Comparison of ENCODE assay signal across 17 cellular contexts in the genomic region with DNA sequence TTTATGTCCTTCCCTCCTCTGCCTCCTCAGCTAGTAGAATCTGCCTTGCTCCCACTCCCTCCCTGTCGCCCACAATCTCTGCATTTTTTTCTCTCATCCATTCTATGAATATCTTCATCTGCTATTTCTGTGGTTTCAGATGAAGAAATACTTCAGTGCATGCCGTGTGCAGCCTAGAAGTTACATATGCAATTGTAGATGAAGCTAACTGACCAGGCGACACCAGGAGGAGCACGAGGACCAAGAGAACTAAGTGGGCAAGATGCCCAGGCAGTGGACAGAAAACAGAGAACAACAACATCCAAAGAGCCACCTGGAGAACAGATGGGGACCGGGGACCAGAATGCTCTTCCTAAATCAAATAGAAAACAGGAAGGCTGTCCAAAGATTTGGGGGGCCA.
DNase-seq lines count a peak whose midpoint lies in the region; ATAC-seq and TF ChIP-seq lines count a peak whose summit lies in the region.
"Had no signal": no experiment of that assay in that cellular context is flagged by ENCODE, and none has a peak within 500 bp of the region (broad histone marks: within the 10 kb centered on the region; RNA-seq: fewer than 3 reads in every experiment).

No MANE protein-coding gene starts in this region.

- DNase-seq in AG09309 (ENCODE audit: low read depth): peak; percentile 5
- DNase-seq in amygdala (lab: John Stamatoyannopoulos, UW): peak in 30 of 56 donors; percentile 0 to 72 (median 22)
- peak in 2 of 3 donors; percentile 22 to 67 for DNase-seq in right lobe of liver
- no peak for DNase-seq in activated CD8-positive, alpha-beta memory T cell treated with anti-CD3 and anti-CD28 coated beads, Interleukin-2, amount 50 U/mL, for 48 hours
- no peak for DNase-seq in DMS53 (lab: John Stamatoyannopoulos, UW)
- no peak for DNase-seq in upper lobe of right lung
- DNase-seq: activated CD4-positive, CD25-positive, alpha-beta regulatory T cell treated with anti-CD3 and anti-CD28 coated beads, Interleukin-2, amount 50 U/mL, for 72 hours; activated naive CD8-positive, alpha-beta T cell treated with anti-CD3 and anti-CD28 coated beads, Interleukin-2, amount 10 ng/mL, durations not matched to agents 7 days and 5 days; DMS79 treated with DMSO at 0.1 percent for 48 hours; NCI-H510A treated with DMSO at 0.1 percent for 48 hours; PC-3; T-helper 1 cell had no signal

- intact Hi-C loops in right lobe of liver (cut with DNase I) (no loop called here), upper lobe of right lung (cut with DNase I) (no loop called here)

- CTCF ChIA-PET in HEK293 (lab: Yijun Ruan, JAX): no interaction called here

- no peaks in the 10 kb centered on the region for H3K27me3 ChIP-seq in right lobe of liver
- H3K27me3 ChIP-seq in upper lobe of right lung: peaks cover 16% of the 10 kb centered on the region

- no peak overlapping the region for H3K4me3 ChIP-seq in AG09309 (ENCODE audit: control insufficient read depth, low read depth, low read length)
- no peak overlapping the region for H3K4me3 ChIP-seq in HEK293 (ENCODE audit: low read depth, low read length)
- no peak overlapping the region for H3K4me3 ChIP-seq in right lobe of liver
- H3K4me3 ChIP-seq in upper lobe of right lung: no peak overlapping the region
- H3K4me3 ChIP-seq: coronary artery, GM12878 had no signal

- TF ChIP-seq CTCF in AG09309 (IDR thresholded peaks at IDR 0.05; ENCODE audit: control insufficient read depth, insufficient read depth, low read depth, low read length, missing control alignments) (no peak), HEK293 (tag by site-specific recombination; IDR thresholded peaks at IDR 0.05) (no peak), right lobe of liver (IDR thresholded peaks at IDR 0.05) (peak in 1 of 4 donors; percentile 8), upper lobe of right lung (IDR thresholded peaks at IDR 0.05) (no peak)

- H3K4me1 ChIP-seq in HEK293 (ENCODE audit: control insufficient read depth, insufficient read depth, low read length) (no peaks in the 10 kb centered on the region; the same call in 1 of the 2 replicates), right lobe of liver (no peaks in the 10 kb centered on the region), upper lobe of right lung (no peaks in the 10 kb centered on the region)

- peak; percentile 36 to 77 (median 58) for ATAC-seq in right lobe of liver
- no peak for ATAC-seq in upper lobe of right lung
- ATAC-seq in HG03439 (IDR thresholded peaks at IDR 0.05; ENCODE audit: unreplicated experiment): no peak
- ATAC-seq: esophagus mucosa, GM12878, PC-3 had no signal

- H3K36me3 ChIP-seq in HEK293 (ENCODE audit: control insufficient read depth in 2 of 2, insufficient read depth in 1 of 2, low read length in 2 of 2): no peaks in the 10 kb centered on the region
- no peaks in the 10 kb centered on the region for H3K36me3 ChIP-seq in right lobe of liver
- no peaks in the 10 kb centered on the region for H3K36me3 ChIP-seq in upper lobe of right lung

- 53% methylated on average over 5 of the region's 5 CpGs for WGBS in right lobe of liver (ENCODE audit: insufficient coverage, low coverage, low lambda C conversion rate, missing lambda C conversion rate)

- H3K27ac ChIP-seq in HEK293 (ENCODE audit: extremely low read depth, low read depth, low read length): no peak overlapping the region
- H3K27ac ChIP-seq in right lobe of liver: no peak overlapping the region
- no peak overlapping the region for H3K27ac ChIP-seq in upper lobe of right lung
- H3K27ac ChIP-seq: coronary artery had no signal

- no peak for TF ChIP-seq POLR2A in right lobe of liver (IDR thresholded peaks at IDR 0.05)

- POLR2A ChIA-PET in HEK293 (lab: Yijun Ruan, JAX): no interaction called here

- H3K9me3 ChIP-seq in HEK293 (ENCODE audit: control insufficient read depth, insufficient read depth, low read depth, low read length) (no peaks in the 10 kb centered on the region), right lobe of liver (no peaks in the 10 kb centered on the region), upper lobe of right lung (no peaks in the 10 kb centered on the region)

TF ChIP-seq in HEK293, 187 proteins besides CTCF, POLR2A, EP300 and RAD21:
- TF ChIP-seq ZNF121 (tag by site-specific recombination; IDR thresholded peaks at IDR 0.05) (no peak), EGR2 (tag by site-specific recombination; IDR thresholded peaks at IDR 0.05; ENCODE audit: low read depth) (peak; percentile 19; the same call in 1 of the 2 replicates)
- TF ChIP-seq, protein P1, sequence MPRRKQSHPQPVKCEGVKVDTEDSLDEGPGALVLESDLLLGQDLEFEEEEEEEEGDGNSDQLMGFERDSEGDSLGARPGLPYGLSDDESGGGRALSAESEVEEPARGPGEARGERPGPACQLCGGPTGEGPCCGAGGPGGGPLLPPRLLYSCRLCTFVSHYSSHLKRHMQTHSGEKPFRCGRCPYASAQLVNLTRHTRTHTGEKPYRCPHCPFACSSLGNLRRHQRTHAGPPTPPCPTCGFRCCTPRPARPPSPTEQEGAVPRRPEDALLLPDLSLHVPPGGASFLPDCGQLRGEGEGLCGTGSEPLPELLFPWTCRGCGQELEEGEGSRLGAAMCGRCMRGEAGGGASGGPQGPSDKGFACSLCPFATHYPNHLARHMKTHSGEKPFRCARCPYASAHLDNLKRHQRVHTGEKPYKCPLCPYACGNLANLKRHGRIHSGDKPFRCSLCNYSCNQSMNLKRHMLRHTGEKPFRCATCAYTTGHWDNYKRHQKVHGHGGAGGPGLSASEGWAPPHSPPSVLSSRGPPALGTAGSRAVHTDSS (tag by site-specific recombination; IDR thresholded peaks at IDR 0.05): no peak
- TF ChIP-seq, protein P2, sequence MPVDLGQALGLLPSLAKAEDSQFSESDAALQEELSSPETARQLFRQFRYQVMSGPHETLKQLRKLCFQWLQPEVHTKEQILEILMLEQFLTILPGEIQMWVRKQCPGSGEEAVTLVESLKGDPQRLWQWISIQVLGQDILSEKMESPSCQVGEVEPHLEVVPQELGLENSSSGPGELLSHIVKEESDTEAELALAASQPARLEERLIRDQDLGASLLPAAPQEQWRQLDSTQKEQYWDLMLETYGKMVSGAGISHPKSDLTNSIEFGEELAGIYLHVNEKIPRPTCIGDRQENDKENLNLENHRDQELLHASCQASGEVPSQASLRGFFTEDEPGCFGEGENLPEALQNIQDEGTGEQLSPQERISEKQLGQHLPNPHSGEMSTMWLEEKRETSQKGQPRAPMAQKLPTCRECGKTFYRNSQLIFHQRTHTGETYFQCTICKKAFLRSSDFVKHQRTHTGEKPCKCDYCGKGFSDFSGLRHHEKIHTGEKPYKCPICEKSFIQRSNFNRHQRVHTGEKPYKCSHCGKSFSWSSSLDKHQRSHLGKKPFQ (tag by site-specific recombination; IDR thresholded peaks at IDR 0.05): no peak

Comparison
In these comparisons a context has a peak if more than half of its experiments do, and no peak if none do; other contexts are left out.
1. DNase-seq: peak in AG09309 (single experiment), amygdala (30 of 56) and right lobe of liver (2 of 3); none in activated CD8-positive, alpha-beta memory T cell treated with anti-CD3 and anti-CD28 coated beads, Interleukin-2, amount 50 U/mL, for 48 hours (single experiment), DMS53 (single experiment) and upper lobe of right lung (single experiment).
2. ATAC-seq: peak in right lobe of liver (4 of 4); none in upper lobe of right lung (single experiment) and HG03439 (single experiment).